In the genomic region with DNA sequence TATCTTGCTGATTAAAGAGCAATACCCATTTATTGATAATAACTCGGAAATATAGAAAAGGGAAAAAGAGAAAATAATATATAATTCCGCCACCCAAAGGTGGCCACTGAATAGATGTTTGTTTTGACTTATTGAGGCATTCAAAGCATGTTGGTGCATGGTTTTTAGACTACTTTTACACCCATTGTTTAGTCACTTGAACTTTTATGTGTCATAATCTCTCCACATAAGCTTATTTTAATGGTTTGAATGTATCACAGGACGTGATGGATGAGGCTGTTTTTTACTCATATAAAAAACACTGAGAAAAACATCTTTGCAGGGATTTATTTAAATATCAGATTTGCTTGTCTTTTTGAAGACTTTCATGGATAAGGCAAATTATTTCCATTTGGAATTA, we compare ENCODE assay signal across 27 cellular contexts.
"Had no signal": no experiment of that assay in that cellular context is flagged by ENCODE, and none has a peak within 500 bp of the region (broad histone marks: within the 10 kb centered on the region; RNA-seq: fewer than 3 reads in every experiment).

No MANE protein-coding gene starts in this region.

- H3K4me1 Mint-ChIP-seq: activated naive CD8-positive, alpha-beta T cell treated with anti-CD3 and anti-CD28 coated beads, Interleukin-2, amount 10 ng/mL, durations not matched to agents 7 days and 5 days; immature natural killer cell; memory B cell; naive thymus-derived CD8-positive, alpha-beta T cell had no signal

- DNase-seq: activated CD4-positive, alpha-beta T cell treated with anti-CD3 and anti-CD28 coated beads for 48 hours; activated CD4-positive, alpha-beta T cell treated with anti-CD3 and anti-CD28 coated beads, Interleukin-2, amount 50 U/mL, for 48 hours; activated CD8-positive, alpha-beta memory T cell treated with anti-CD3 and anti-CD28 coated beads for 24 hours; activated naive CD4-positive, alpha-beta T cell treated with anti-CD3 and anti-CD28 coated beads for 36 hours; activated naive CD8-positive, alpha-beta T cell treated with anti-CD3 and anti-CD28 coated beads, Interleukin-2, amount 10 ng/mL, durations not matched to agents 7 days and 5 days; activated T-cell treated with anti-CD3 and anti-CD28 coated beads, Interleukin-2, amount 50 U/mL, for 1 hour; brain microvascular endothelial cell; central memory CD4-positive, alpha-beta T cell; foreskin fibroblast; hypothalamus; immature natural killer cell; naive thymus-derived CD8-positive, alpha-beta T cell; nucleus accumbens; right cardiac atrium; spleen; stimulated activated naive CD4-positive, alpha-beta T cell treated with Interleukin-2 at 50 U/mL for 16 hours; T-helper 9 cell; uterus had no signal

- H3K27me3 ChIP-seq: ascending aorta, brain microvascular endothelial cell, heart left ventricle, uterus had no signal

- H3K27ac Mint-ChIP-seq: activated naive CD4-positive, alpha-beta T cell treated with anti-CD3 and anti-CD28 coated beads for 36 hours; activated naive CD8-positive, alpha-beta T cell treated with anti-CD3 and anti-CD28 coated beads, Interleukin-2, amount 10 ng/mL, durations not matched to agents 7 days and 5 days; activated T-helper 1 cell treated with anti-CD3 and anti-CD28 coated beads, Interleukin-12 subunit alpha, Interleukin-12 subunit beta, Interleukin-2, Interleukin-4 antibody, amounts not matched to agents 30 ng/mL and 10 ng/mL and 1 ng/mL, durations not matched to agents 14 hours and 24 hours and 36 hours; immature natural killer cell; memory B cell; T-helper 1 cell treated with Interleukin-12 subunit alpha and Interleukin-12 subunit beta and Interleukin-4 antibody, amounts not matched to agents 30 μg/mL and 1 μg/mL, for 36 hours; type B pancreatic cell had no signal

- H3K4me1 ChIP-seq: uterus had no signal

- H3K4me3 Mint-ChIP-seq: activated naive CD4-positive, alpha-beta T cell treated with anti-CD3 and anti-CD28 coated beads for 36 hours; activated naive CD8-positive, alpha-beta T cell treated with anti-CD3 and anti-CD28 coated beads, Interleukin-2, amount 10 ng/mL, durations not matched to agents 7 days and 5 days; activated T-helper 1 cell treated with anti-CD3 and anti-CD28 coated beads, Interleukin-12 subunit alpha, Interleukin-12 subunit beta, Interleukin-2, Interleukin-4 antibody, amounts not matched to agents 30 ng/mL and 10 ng/mL and 1 ng/mL, durations not matched to agents 14 hours and 24 hours and 36 hours; immature natural killer cell; memory B cell; naive thymus-derived CD8-positive, alpha-beta T cell; neural crest cell; T-helper 1 cell treated with Interleukin-12 subunit alpha and Interleukin-12 subunit beta and Interleukin-4 antibody, amounts not matched to agents 30 μg/mL and 1 μg/mL, for 36 hours; type B pancreatic cell had no signal

- ATAC-seq: heart left ventricle; naive thymus-derived CD8-positive, alpha-beta T cell; right cardiac atrium had no signal

- H3K9me3 ChIP-seq: ascending aorta, heart left ventricle, spleen, thoracic aorta, uterus had no signal

- H3K36me3 Mint-ChIP-seq: activated naive CD8-positive, alpha-beta T cell treated with anti-CD3 and anti-CD28 coated beads, Interleukin-2, amount 10 ng/mL, durations not matched to agents 7 days and 5 days; immature natural killer cell; memory B cell; naive thymus-derived CD8-positive, alpha-beta T cell; type B pancreatic cell had no signal

- H3K36me3 ChIP-seq: ascending aorta, brain microvascular endothelial cell, heart left ventricle, spleen, thoracic aorta, uterus had no signal

- H3K27ac ChIP-seq: ascending aorta, brain microvascular endothelial cell, spleen, thoracic aorta, uterus, VCaP had no signal

- H3K4me3 ChIP-seq: ascending aorta, heart left ventricle, spleen, thoracic aorta, uterus had no signal

- H3K9me3 Mint-ChIP-seq: activated naive CD4-positive, alpha-beta T cell treated with anti-CD3 and anti-CD28 coated beads for 36 hours; activated naive CD8-positive, alpha-beta T cell treated with anti-CD3 and anti-CD28 coated beads, Interleukin-2, amount 10 ng/mL, durations not matched to agents 7 days and 5 days; activated T-helper 1 cell treated with anti-CD3 and anti-CD28 coated beads, Interleukin-12 subunit alpha, Interleukin-12 subunit beta, Interleukin-2, Interleukin-4 antibody, amounts not matched to agents 30 ng/mL and 10 ng/mL and 1 ng/mL, durations not matched to agents 14 hours and 24 hours and 36 hours; immature natural killer cell; memory B cell; naive thymus-derived CD8-positive, alpha-beta T cell; neural crest cell; T-helper 1 cell treated with Interleukin-12 subunit alpha and Interleukin-12 subunit beta and Interleukin-4 antibody, amounts not matched to agents 30 μg/mL and 1 μg/mL, for 36 hours; type B pancreatic cell had no signal
